In genomic region chr17:61571624-61572023, GRCh38 we compare ENCODE assay signal across 23 cellular contexts. TPM values are rescaled to one million over a fixed set of nuclear protein-coding genes. Genes with fewer than 3 reads are reported as not detected.
DNase-seq lines count a peak whose midpoint lies in the region; ATAC-seq, FAIRE-seq and TF ChIP-seq lines count a peak whose summit lies in the region.
"Had no signal": no experiment of that assay in that cellular context is flagged by ENCODE, and none has a peak within 500 bp of the region (broad histone marks: within the 10 kb centered on the region; RNA-seq: fewer than 3 reads in every experiment).

No MANE protein-coding gene starts in this region.

- no peaks in the 10 kb centered on the region for H4K20me1 ChIP-seq in Karpas-422 (ENCODE audit: insufficient read depth, low read depth, low read length)
- H4K20me1 ChIP-seq: BLaER1 treated with 17β-estradiol and CSF1 and Interleukin-3, amounts not matched to agents 10 nM and 100 nM had no signal

- no peak overlapping the region for H3K27ac ChIP-seq in HEK293 (ENCODE audit: extremely low read depth, low read depth, low read length)
- H3K27ac ChIP-seq in Karpas-422 (ENCODE audit: low read length): no peak overlapping the region
- H3K27ac ChIP-seq in RWPE1: no peak overlapping the region
- H3K27ac ChIP-seq: 22Rv1; BLaER1 treated with 17β-estradiol and CSF1 and Interleukin-3, amounts not matched to agents 10 nM and 100 nM; C4-2B had no signal

- H3K36me3 ChIP-seq in HEK293 (ENCODE audit: control insufficient read depth in 2 of 2, insufficient read depth in 1 of 2, low read length in 2 of 2): no peaks in the 10 kb centered on the region
- no peaks in the 10 kb centered on the region for H3K36me3 ChIP-seq in Karpas-422 (ENCODE audit: insufficient read depth, low read length)
- H3K36me3 ChIP-seq: BLaER1 treated with 17β-estradiol and CSF1 and Interleukin-3, amounts not matched to agents 10 nM and 100 nM had no signal

- peak; percentile 11 for DNase-seq in Karpas-422
- no peak for DNase-seq in urothelium cell line (ENCODE audit: low spot score)
- DNase-seq in RWPE1 (ENCODE audit: low spot score): no peak
- DNase-seq: AML-193; Caco-2; Calu3; CD4-positive, alpha-beta T cell; CD8-positive, alpha-beta T cell; DMS79 treated with DMSO at 0.1 percent for 48 hours; GF-D8 had no signal

- no peaks in the 10 kb centered on the region for H3K9me3 ChIP-seq in HEK293 (ENCODE audit: control insufficient read depth, insufficient read depth, low read depth, low read length)
- no peaks in the 10 kb centered on the region for H3K9me3 ChIP-seq in Karpas-422 (ENCODE audit: low read length)

- CTCF ChIA-PET in HEK293 (lab: Yijun Ruan, JAX) (interaction anchor here (0.6 to 1.8 kb wide), 6 partner anchors 11 to 600 kb away, joined by 3 to 5 read pairs (median 4); no protein-coding TSS in a partner anchor), RWPE1 (lab: Yijun Ruan, JAX) (no interaction called here)

- ATAC-seq in GM18858 (IDR thresholded peaks at IDR 0.05; ENCODE audit: unreplicated experiment): no peak
- ATAC-seq: A549; CD8-positive, alpha-beta T cell had no signal

- H3K4me1 ChIP-seq in HEK293 (ENCODE audit: control insufficient read depth, insufficient read depth, low read length) (no peaks in the 10 kb centered on the region), Karpas-422 (ENCODE audit: low read length) (no peaks in the 10 kb centered on the region)
- H3K4me1 ChIP-seq: BLaER1 treated with 17β-estradiol and CSF1 and Interleukin-3, amounts not matched to agents 10 nM and 100 nM had no signal

- no peaks in the 10 kb centered on the region for H3K9me2 ChIP-seq in Karpas-422 (replicated peaks; ENCODE audit: insufficient read depth, low read length)

- TF ChIP-seq CTCF in HEK293 (tag by site-specific recombination; IDR thresholded peaks at IDR 0.05) (no peak), RWPE1 (conservative IDR thresholded peaks at IDR 0.05; ENCODE audit: low read depth) (no peak)

- peak; percentile 40 for FAIRE-seq in urothelium cell line (lab: Jason Lieb, UNC)
- FAIRE-seq: A549, D721Med, G401.6, GM12892, GM18507, GM19239 had no signal

- no peak overlapping the region for H3K4me2 ChIP-seq in Karpas-422 (ENCODE audit: low read depth, low read length, poor library complexity, severe bottlenecking)
- H3K4me2 ChIP-seq: A549; BLaER1 treated with 17β-estradiol and CSF1 and Interleukin-3, amounts not matched to agents 10 nM and 100 nM had no signal

- H3K9ac ChIP-seq in Karpas-422 (ENCODE audit: low read length): no peak overlapping the region
- H3K9ac ChIP-seq: BLaER1 treated with 17β-estradiol and CSF1 and Interleukin-3, amounts not matched to agents 10 nM and 100 nM had no signal

- H2AFZ ChIP-seq in Karpas-422 (ENCODE audit: low read length): no peak overlapping the region

- H3K79me2 ChIP-seq in Karpas-422 (ENCODE audit: low read length): no peaks in the 10 kb centered on the region

- H3K27me3 ChIP-seq in Karpas-422 (ENCODE audit: low read length): no peaks in the 10 kb centered on the region
- H3K27me3 ChIP-seq: BLaER1 treated with 17β-estradiol and CSF1 and Interleukin-3, amounts not matched to agents 10 nM and 100 nM had no signal

- POLR2A ChIA-PET in HEK293 (lab: Yijun Ruan, JAX): interaction anchor here (1.1 kb wide), 1 partner anchor 159 kb away, joined by 3 read pairs; no protein-coding TSS in a partner anchor
- POLR2A ChIA-PET in RWPE1 (lab: Yijun Ruan, JAX; ENCODE audit: low non-redundant PET): no interaction called here

- H3K4me3 ChIP-seq in HEK293 (ENCODE audit: low read depth, low read length) (no peak overlapping the region), Karpas-422 (ENCODE audit: low read length) (no peak overlapping the region)
- H3K4me3 ChIP-seq: A549; BLaER1 treated with 17β-estradiol and CSF1 and Interleukin-3, amounts not matched to agents 10 nM and 100 nM had no signal

TF ChIP-seq in HEK293, 187 proteins besides CTCF, POLR2A, EP300 and RAD21:
- TF ChIP-seq ZNF426 (tag by site-specific recombination; IDR thresholded peaks at IDR 0.05): 0 out of 2 replicates have a peak, but pooled peaks have one; percentile 6
- peak; percentile 79 for TF ChIP-seq SCRT2 (tag by site-specific recombination; IDR thresholded peaks at IDR 0.05)
- TF ChIP-seq ZBTB7A (tag by site-specific recombination; IDR thresholded peaks at IDR 0.05; ENCODE audit: low read depth): no peak
- TF ChIP-seq ZNF416 (tag by site-specific recombination; IDR thresholded peaks at IDR 0.05): no peak

RNA-seq across cellular contexts. Expression of gene NACA2, which starts 19.4 kb away (rescaled TPM):
- total RNA-seq in Karpas-422 (2014; rRNA removed; shearing (Covaris generic); ENCODE audit: low replicate concordance): not detected in 2 replicates
- total RNA-seq: A172; B cell; Caco-2; Calu3; CD4-positive, alpha-beta T cell had no signal
